8 cellular contexts compared by ENCODE assay signal in the genomic region with DNA sequence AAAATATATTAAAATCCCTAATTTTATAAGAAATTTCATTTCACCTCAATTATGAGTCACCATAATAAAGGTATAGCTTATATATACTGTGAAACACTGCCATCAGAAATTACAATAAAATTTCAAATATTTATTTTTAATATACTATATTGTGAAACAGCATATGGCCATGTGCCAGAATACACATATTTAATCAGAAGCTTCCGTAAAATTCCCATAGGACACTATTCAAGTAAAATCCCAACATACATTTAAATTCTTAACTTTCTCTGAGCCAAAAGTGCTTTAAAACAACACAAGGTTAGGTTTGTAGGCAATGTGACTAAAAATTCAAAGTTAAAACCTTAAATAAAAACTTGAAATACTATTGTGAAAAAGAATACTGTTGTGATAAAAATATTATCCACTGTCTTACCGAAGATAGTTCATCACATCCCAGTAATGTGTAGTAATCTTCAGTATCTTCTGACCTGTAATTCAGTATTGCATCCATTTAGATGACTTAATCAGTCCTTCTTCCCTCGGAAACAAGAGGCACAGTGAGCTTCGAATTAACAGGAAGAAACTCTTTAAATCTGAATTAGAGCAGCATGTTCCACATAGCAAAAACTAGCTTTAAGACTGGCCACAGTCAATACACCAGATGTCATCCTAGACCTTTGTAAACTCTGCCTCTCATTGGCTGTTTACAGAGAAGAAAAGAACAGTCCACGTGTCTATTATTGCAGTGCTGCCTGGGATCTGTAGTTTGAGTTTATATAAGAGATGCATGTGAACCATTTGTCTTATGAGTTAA. TPM values are rescaled to one million over a fixed set of nuclear protein-coding genes. Genes with fewer than 3 reads are reported as not detected.
DNase-seq lines count a peak whose midpoint lies in the region; ATAC-seq and TF ChIP-seq lines count a peak whose summit lies in the region.

A gene (minus strand): TSS at position 670 of the 796 bp plus-strand sequence. CDS start 177 bp downstream, at position 493.

- H3K4me1 ChIP-seq in right atrium auricular region = no peaks in the 10 kb centered on the region

- H3K27me3 ChIP-seq in right atrium auricular region = no peaks in the 10 kb centered on the region

- H3K27me3 Mint-ChIP-seq in activated T-helper 17 cell treated with anti-CD3 and anti-CD28 coated beads, Interleukin-2, amount 50 U/mL, for 72 hours = no peaks in the 10 kb centered on the region

- no peak within 1 kb of the TSS for H3K27ac ChIP-seq in right atrium auricular region

- no peaks in the 10 kb centered on the region for H3K4me1 Mint-ChIP-seq in activated T-helper 17 cell treated with anti-CD3 and anti-CD28 coated beads, Interleukin-2, amount 50 U/mL, for 72 hours

- H3K9me3 ChIP-seq in right atrium auricular region = peaks cover 0 to 6% of the 10 kb centered on the region in 2 donors

- H3K4me3 Mint-ChIP-seq in activated T-helper 17 cell treated with anti-CD3 and anti-CD28 coated beads, Interleukin-2, amount 50 U/mL, for 72 hours = no peak within 1 kb of the TSS

- peak; percentile 41 to 76 for ATAC-seq in activated CD4-positive, CD25-positive, alpha-beta regulatory T cell treated with anti-CD3 and anti-CD28 coated beads, Interleukin-2, amount 50 U/mL, for 24 hours
- peak; percentile 87 for ATAC-seq in HG02884 (IDR thresholded peaks at IDR 0.05; ENCODE audit: unreplicated experiment)
- ATAC-seq in activated T-helper 17 cell treated with anti-CD3 and anti-CD28 coated beads, Interleukin-2, amount 50 U/mL, for 72 hours (replicated peaks) = peak; percentile 80

- no peak for DNase-seq in activated CD4-positive, CD25-positive, alpha-beta regulatory T cell treated with anti-CD3 and anti-CD28 coated beads, Interleukin-2, amount 50 U/mL, for 72 hours
- DNase-seq in NCI-H345 treated with DMSO at 0.1 percent for 48 hours (lab: John Stamatoyannopoulos, UW; ENCODE audit: unreplicated experiment) (peak; percentile 33), right atrium auricular region (ENCODE audit: low spot score) (no peak), skeletal muscle cell (ENCODE audit: low read depth) (peak; percentile 41), glomerular visceral epithelial cell (ENCODE audit: extremely low spot score) (no peak)

- H3K36me3 Mint-ChIP-seq in activated T-helper 17 cell treated with anti-CD3 and anti-CD28 coated beads, Interleukin-2, amount 50 U/mL, for 72 hours (ENCODE audit: low read depth) = no peaks in the 10 kb centered on the region

- no peaks in the 10 kb centered on the region for H3K9me3 Mint-ChIP-seq in activated T-helper 17 cell treated with anti-CD3 and anti-CD28 coated beads, Interleukin-2, amount 50 U/mL, for 72 hours

- H3K36me3 ChIP-seq in right atrium auricular region = no peaks in the 10 kb centered on the region

- H3K27ac Mint-ChIP-seq in activated T-helper 17 cell treated with anti-CD3 and anti-CD28 coated beads, Interleukin-2, amount 50 U/mL, for 72 hours = no peak within 1 kb of the TSS

- H3K4me3 ChIP-seq in right atrium auricular region (peak within 1 kb of the TSS; percentile 22 to 30), skeletal muscle cell (ENCODE audit: low read depth, low read length) (peak within 1 kb of the TSS; percentile 42)

- TF ChIP-seq CTCF in right atrium auricular region (IDR thresholded peaks at IDR 0.05) = no peak

RNA-seq across cellular contexts. Expression of the gene that starts here (rescaled TPM):
- total RNA-seq in activated T-helper 17 cell treated with anti-CD3 and anti-CD28 coated beads, Interleukin-2, amount 50 U/mL, for 72 hours = 1 to 10 TPM; 2.6 to 3.7 TPM
- total RNA-seq in right atrium auricular region = 1 to 10 TPM; 2.6 to 6.0 TPM

Comparison
In these comparisons a context has a peak if more than half of its experiments do, and no peak if none do; other contexts are left out.
1. DNase-seq: peak in NCI-H345 treated with DMSO at 0.1 percent for 48 hours (single experiment) and skeletal muscle cell (single experiment); none in activated CD4-positive, CD25-positive, alpha-beta regulatory T cell treated with anti-CD3 and anti-CD28 coated beads, Interleukin-2, amount 50 U/mL, for 72 hours (single experiment), right atrium auricular region (single experiment) and glomerular visceral epithelial cell (single experiment).
2. Peak in every context shown above with its lines, with median percentiles within 50 percentile points of each other: ATAC-seq.